20 cellular contexts compared by ENCODE assay signal in genomic region chr10:57689898-57690297, GRCh38.
DNase-seq lines count a peak whose midpoint lies in the region; ATAC-seq, FAIRE-seq and TF ChIP-seq lines count a peak whose summit lies in the region.
"Had no signal": no experiment of that assay in that cellular context is flagged by ENCODE, and none has a peak within 500 bp of the region (broad histone marks: within the 10 kb centered on the region; RNA-seq: fewer than 3 reads in every experiment).

No MANE protein-coding gene starts in this region.

- H3K4me3 ChIP-seq in LNCaP clone FGC (ENCODE audit: low read depth, low read length): peak overlapping the region; percentile 1; the same call in 1 of the 2 replicates
- no peak overlapping the region for H3K4me3 ChIP-seq in PC-3 (ENCODE audit: low read length)
- no peak overlapping the region for H3K4me3 ChIP-seq in pancreas
- H3K4me3 ChIP-seq: SK-N-MC had no signal

- H4K20me1 ChIP-seq in PC-3 (ENCODE audit: low read length): no peaks in the 10 kb centered on the region

- no peak for TF ChIP-seq CTCF in LNCaP clone FGC (IDR thresholded peaks at IDR 0.05; ENCODE audit: control insufficient read depth, extremely low read depth, insufficient read depth)
- TF ChIP-seq CTCF in PC-3 (conservative IDR thresholded peaks at IDR 0.05; ENCODE audit: low read depth, low read length): no peak
- TF ChIP-seq CTCF in pancreas (IDR thresholded peaks at IDR 0.05): no peak

- no peak overlapping the region for H2AFZ ChIP-seq in PC-3 (ENCODE audit: low read length)

- H3K4me2 ChIP-seq in PC-3 (ENCODE audit: low read length): no peak overlapping the region
- H3K4me2 ChIP-seq: KMS-11 had no signal

- H3K9me3 ChIP-seq in PC-3 (ENCODE audit: low read length) (no peaks in the 10 kb centered on the region), pancreas (no peaks in the 10 kb centered on the region)
- H3K9me3 ChIP-seq: BE2C had no signal

- POLR2A ChIA-PET in PC-3 (lab: Charles Lee; ENCODE audit: unreplicated experiment): no interaction called here

- ATAC-seq in PC-3 (peak; percentile 38), pancreas (peak in 3 of 4 donors; percentile 43 to 76 (median 69))

- no peaks in the 10 kb centered on the region for H3K9me2 ChIP-seq in PC-3 (replicated peaks; ENCODE audit: low read length)

- WGBS in pancreas, 2 donors: 8 to 13% methylated on average over 2 of the region's 2 CpGs

- no peaks in the 10 kb centered on the region for H3K79me2 ChIP-seq in PC-3 (ENCODE audit: low read length)

- CTCF ChIA-PET in PC-3 (lab: Charles Lee): no interaction called here

- H3F3A ChIP-seq in PC-3 (ENCODE audit: low read length, unreplicated experiment): no peaks in the 10 kb centered on the region

- intact Hi-C loops in PC-3 (cut with micrococcal nuclease): loop anchor here (1.0 kb wide), 1 partner anchor 13 kb away; no protein-coding TSS in a partner anchor
- intact Hi-C loops in pancreas (cut with DNase I): no loop called here

- H3K27ac ChIP-seq in PC-3 (ENCODE audit: low read length): no peak overlapping the region
- no peak overlapping the region for H3K27ac ChIP-seq in pancreas
- H3K27ac ChIP-seq: KMS-11, SK-N-MC had no signal

- H3K27me3 ChIP-seq in PC-3 (ENCODE audit: low read length) (no peaks in the 10 kb centered on the region), pancreas (no peaks in the 10 kb centered on the region)
- H3K27me3 ChIP-seq: BE2C had no signal

- H3K4me1 ChIP-seq in PC-3 (ENCODE audit: insufficient read depth, low read length) (peaks cover 21% of the 10 kb centered on the region), pancreas (peaks cover 0 to 5% (median 0%) of the 10 kb centered on the region in 3 donors)
- H3K4me1 ChIP-seq: BE2C had no signal

- H3K36me3 ChIP-seq in PC-3 (ENCODE audit: low read depth, low read length) (no peaks in the 10 kb centered on the region), pancreas (no peaks in the 10 kb centered on the region)
- H3K36me3 ChIP-seq: BE2C had no signal

- no peak for FAIRE-seq in pancreas (lab: Jason Lieb, UNC)
- FAIRE-seq: D721Med, GM12891 had no signal

- H3K9ac ChIP-seq in PC-3 (ENCODE audit: low read length): no peak overlapping the region
- H3K9ac ChIP-seq: KMS-11 had no signal

- peak; percentile 0 for DNase-seq in NCI-H345 (lab: John Stamatoyannopoulos, UW)
- DNase-seq in NCI-H345 treated with DMSO at 0.1 percent for 48 hours (lab: John Stamatoyannopoulos, UW; ENCODE audit: unreplicated experiment): no peak
- peak; percentile 81 for DNase-seq in LNCaP clone FGC (ENCODE audit: low read depth)
- DNase-seq in PC-3: no peak
- no peak for DNase-seq in pancreas
- DNase-seq in germinal center (ENCODE audit: low spot score): no peak
- no peak for DNase-seq in stimulated activated CD4-positive, alpha-beta T cell treated with anti-CD3 and anti-CD28 coated beads, Interleukin-4, amount 100 ng/mL, for 1 hour
- DNase-seq: BE2C, DND-41, H7, IMR-90, NCI-H1694, RPMI8226, SHP77, SW 1271, T-helper 2 cell had no signal

- no TSS peak for BruUV-seq in PC-3 (replicated peaks; lab: Mats Ljungman, UMichigan)

Comparison
In these comparisons a context has a peak if more than half of its experiments do, and no peak if none do; other contexts are left out.
1. DNase-seq: peak in NCI-H345 (single experiment) and LNCaP clone FGC (single experiment); none in NCI-H345 treated with DMSO at 0.1 percent for 48 hours (single experiment), PC-3 (single experiment), pancreas (0 of 6), germinal center (single experiment) and stimulated activated CD4-positive, alpha-beta T cell treated with anti-CD3 and anti-CD28 coated beads, Interleukin-4, amount 100 ng/mL, for 1 hour (single experiment).